ENCODE assay signal across 15 cellular contexts in genomic region chr1:226967665-226968064, GRCh38. TPM values are rescaled to one million over a fixed set of nuclear protein-coding genes. Genes with fewer than 3 reads are reported as not detected.
DNase-seq lines count a peak whose midpoint lies in the region; ATAC-seq and TF ChIP-seq lines count a peak whose summit lies in the region.
"Had no signal": no experiment of that assay in that cellular context is flagged by ENCODE, and none has a peak within 500 bp of the region (broad histone marks: within the 10 kb centered on the region; RNA-seq: fewer than 3 reads in every experiment).

No MANE protein-coding gene starts in this region.

- H3K36me3 Mint-ChIP-seq in activated T-helper 2 cell treated with anti-CD3 and anti-CD28 coated beads, Interferon-gamma antibody, Interleukin-2, Interleukin-4, amounts not matched to agents 10 μg/mL and 5 μg/mL and 100 μg/mL, durations not matched to agents 14 hours and 24 hours and 36 hours (ENCODE audit: low read depth), result peaks cover 19% of the 10 kb centered on the region

- DNase-seq in A172 (ENCODE audit: low spot score), result peak; percentile 29
- DNase-seq in NCI-H1694 (lab: John Stamatoyannopoulos, UW), result peak; percentile 95
- DNase-seq in cardiac fibroblast (ENCODE audit: low read depth in 2 of 2), result peak; percentile 25 to 56
- no peak for DNase-seq in left ventricle myocardium superior
- no peak for DNase-seq in activated CD4-positive, alpha-beta T cell treated with anti-CD3 and anti-CD28 coated beads, Interleukin-2, amount 50 U/mL, for 4 hours
- no peak for DNase-seq in ACHN
- no peak for DNase-seq in activated T-helper 2 cell treated with anti-CD3 and anti-CD28 coated beads, Interferon-gamma antibody, Interleukin-2, Interleukin-4, amounts not matched to agents 10 μg/mL and 5 μg/mL and 100 μg/mL, durations not matched to agents 14 hours and 24 hours and 36 hours (ENCODE audit: low spot score)
- DNase-seq in NCI-H187 (lab: John Stamatoyannopoulos, UW), result no peak
- DNase-seq: activated T-cell treated with anti-CD3 and anti-CD28 coated beads, Interleukin-2, amount 50 U/mL, for 4 hours; effector memory CD4-positive, alpha-beta T cell; Kasumi-1; lower lobe of right lung; NCI-H2081 treated with DMSO at 0.1 percent for 48 hours had no signal

- H3K9me3 Mint-ChIP-seq in activated T-helper 2 cell treated with anti-CD3 and anti-CD28 coated beads, Interferon-gamma antibody, Interleukin-2, Interleukin-4, amounts not matched to agents 10 μg/mL and 5 μg/mL and 100 μg/mL, durations not matched to agents 14 hours and 24 hours and 36 hours, result peaks cover 8% of the 10 kb centered on the region

- no peak overlapping the region for H3K27ac Mint-ChIP-seq in activated T-helper 2 cell treated with anti-CD3 and anti-CD28 coated beads, Interferon-gamma antibody, Interleukin-2, Interleukin-4, amounts not matched to agents 10 μg/mL and 5 μg/mL and 100 μg/mL, durations not matched to agents 14 hours and 24 hours and 36 hours
- H3K27ac Mint-ChIP-seq: type B pancreatic cell had no signal

- no peaks in the 10 kb centered on the region for H3K4me1 Mint-ChIP-seq in activated T-helper 2 cell treated with anti-CD3 and anti-CD28 coated beads, Interferon-gamma antibody, Interleukin-2, Interleukin-4, amounts not matched to agents 10 μg/mL and 5 μg/mL and 100 μg/mL, durations not matched to agents 14 hours and 24 hours and 36 hours (ENCODE audit: low read depth)
- H3K4me1 Mint-ChIP-seq: neural crest cell had no signal

- in situ Hi-C loops in ACHN (cut with HindIII; ENCODE audit: low pct_ligation_motif_present, low pct_unique_long_range_greater_than_20kb, low sequenced_read_pairs), result no loop called here

- ATAC-seq in left ventricle myocardium superior, result peak; percentile 57
- ATAC-seq: activated T-cell treated with anti-CD3 and anti-CD28 coated beads, Interleukin-2, amount 50 U/mL, for 4 hours had no signal

- TF ChIP-seq CTCF in cardiac fibroblast (IDR thresholded peaks at IDR 0.05; ENCODE audit: low read depth, low read length), result no peak

- no peaks in the 10 kb centered on the region for H3K27me3 Mint-ChIP-seq in activated T-helper 2 cell treated with anti-CD3 and anti-CD28 coated beads, Interferon-gamma antibody, Interleukin-2, Interleukin-4, amounts not matched to agents 10 μg/mL and 5 μg/mL and 100 μg/mL, durations not matched to agents 14 hours and 24 hours and 36 hours (ENCODE audit: low read depth)
- H3K27me3 Mint-ChIP-seq: type B pancreatic cell had no signal

- intact Hi-C loops in left ventricle myocardium superior (cut with micrococcal nuclease), result no loop called here
- intact Hi-C loops in activated T-helper 2 cell treated with anti-CD3 and anti-CD28 coated beads, Interferon-gamma antibody, Interleukin-2, Interleukin-4, amounts not matched to agents 10 μg/mL and 5 μg/mL and 100 μg/mL, durations not matched to agents 14 hours and 24 hours and 36 hours (cut with micrococcal nuclease), result no loop called here

- H3K4me3 ChIP-seq in cardiac fibroblast (replicated peaks in 1 of 2; ENCODE audit: low read depth in 2 of 2, low read length in 2 of 2), result no peak overlapping the region
- H3K4me3 ChIP-seq: lower lobe of right lung had no signal

- no peak overlapping the region for H3K4me3 Mint-ChIP-seq in activated T-helper 2 cell treated with anti-CD3 and anti-CD28 coated beads, Interferon-gamma antibody, Interleukin-2, Interleukin-4, amounts not matched to agents 10 μg/mL and 5 μg/mL and 100 μg/mL, durations not matched to agents 14 hours and 24 hours and 36 hours (ENCODE audit: low read depth)
- H3K4me3 Mint-ChIP-seq: activated T-cell treated with anti-CD3 and anti-CD28 coated beads, Interleukin-2, amount 50 U/mL, for 4 hours; neural crest cell; type B pancreatic cell had no signal

RNA-seq across cellular contexts. Expression of gene COQ8A, which starts 27.6 kb away (rescaled TPM):
- total RNA-seq in A172 (2014; rRNA removed; shearing (Covaris generic)), result 6.9 and 7.9 TPM in 2 replicates
- 438 TPM for total RNA-seq in left ventricle myocardium superior
- 28.0 and 30.4 TPM in 2 replicates for total RNA-seq in activated T-helper 2 cell treated with anti-CD3 and anti-CD28 coated beads, Interferon-gamma antibody, Interleukin-2, Interleukin-4, amounts not matched to agents 10 μg/mL and 5 μg/mL and 100 μg/mL, durations not matched to agents 14 hours and 24 hours and 36 hours

Comparison
In these comparisons a context has a peak if more than half of its experiments do, and no peak if none do; other contexts are left out.
1. DNase-seq: peak in A172 (single experiment), NCI-H1694 (single experiment) and cardiac fibroblast (2 of 2); none in left ventricle myocardium superior (single experiment), activated CD4-positive, alpha-beta T cell treated with anti-CD3 and anti-CD28 coated beads, Interleukin-2, amount 50 U/mL, for 4 hours (0 of 2), ACHN (single experiment), activated T-helper 2 cell treated with anti-CD3 and anti-CD28 coated beads, Interferon-gamma antibody, Interleukin-2, Interleukin-4, amounts not matched to agents 10 μg/mL and 5 μg/mL and 100 μg/mL, durations not matched to agents 14 hours and 24 hours and 36 hours (single experiment) and NCI-H187 (0 of 2).
2. RNA of gene COQ8A, which starts 27.6 kb away (total RNA-seq): 438 TPM in left ventricle myocardium superior (single experiment); 28.0 to 30.4 TPM in activated T-helper 2 cell treated with anti-CD3 and anti-CD28 coated beads, Interferon-gamma antibody, Interleukin-2, Interleukin-4, amounts not matched to agents 10 μg/mL and 5 μg/mL and 100 μg/mL, durations not matched to agents 14 hours and 24 hours and 36 hours and 6.9 to 7.9 TPM in A172; every median in the first group is over 10 times any median in the second.